20 cellular contexts compared by ENCODE assay signal in the genomic region with DNA sequence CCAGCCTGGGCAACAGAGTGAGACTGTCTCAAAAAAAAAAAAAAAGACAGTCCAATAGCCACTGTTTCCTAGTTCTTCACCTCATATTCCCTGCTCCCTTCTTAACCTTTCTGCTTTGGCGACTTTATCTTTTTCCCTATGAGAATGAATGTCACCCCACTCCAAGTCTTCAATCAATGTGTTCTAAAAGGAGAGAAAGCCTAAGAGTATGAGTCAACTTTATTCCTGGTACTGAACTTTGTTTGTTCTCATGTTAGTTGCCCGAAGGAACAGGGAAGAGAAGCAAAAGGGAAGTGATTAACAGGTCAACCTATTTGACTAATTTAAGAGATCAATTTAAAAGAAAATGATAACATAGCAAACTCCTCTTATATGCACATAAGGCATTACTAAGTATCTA. TPM values are rescaled to one million over a fixed set of nuclear protein-coding genes. Genes with fewer than 3 reads are reported as not detected.
DNase-seq lines count a peak whose midpoint lies in the region; ATAC-seq and TF ChIP-seq lines count a peak whose summit lies in the region.
"Had no signal": no experiment of that assay in that cellular context is flagged by ENCODE, and none has a peak within 500 bp of the region (broad histone marks: within the 10 kb centered on the region; RNA-seq: fewer than 3 reads in every experiment).

No MANE protein-coding gene starts in this region.

- no peaks in the 10 kb centered on the region for H3K9me3 ChIP-seq in left ventricle myocardium inferior (replicated peaks)
- no peaks in the 10 kb centered on the region for H3K9me3 ChIP-seq in gastrocnemius medialis
- no peaks in the 10 kb centered on the region for H3K9me3 ChIP-seq in body of pancreas
- H3K9me3 ChIP-seq in ovary = no peaks in the 10 kb centered on the region

- H3K27ac ChIP-seq in left ventricle myocardium inferior (replicated peaks) (peak overlapping the region; percentile 83), gastrocnemius medialis (peak overlapping the region; percentile 91 to 94 (median 94)), body of pancreas (no peak overlapping the region), ovary (no peak overlapping the region)
- H3K27ac ChIP-seq: dorsolateral prefrontal cortex, HL-60 had no signal

- intact Hi-C loops in left ventricle myocardium inferior (cut with micrococcal nuclease) (no loop called here), gastrocnemius medialis (cut with DNase I; ENCODE audit: low total_unique reads) (loop anchor here (10.0 kb wide), 1 partner anchor 789 kb away; no protein-coding TSS in a partner anchor), body of pancreas (cut with DNase I) (no loop called here), ovary (cut with DNase I) (no loop called here)

- 69 to 73% methylated on average over 2 of the region's 2 CpGs for WGBS in body of pancreas, 2 donors
- whole genome bisulfite sequencing in ovary, 3 donors = 73 to 89% (median 83%) methylated on average over 2 of the region's 2 CpGs

- H3K36me3 ChIP-seq in left ventricle myocardium inferior = no peaks in the 10 kb centered on the region
- no peaks in the 10 kb centered on the region for H3K36me3 ChIP-seq in gastrocnemius medialis
- no peaks in the 10 kb centered on the region for H3K36me3 ChIP-seq in body of pancreas (replicated peaks in 1 of 2; ENCODE audit: insufficient read depth in 1 of 2, low read depth in 2 of 2)
- no peaks in the 10 kb centered on the region for H3K36me3 ChIP-seq in ovary

- no peak for TF ChIP-seq CTCF in cardiac fibroblast (IDR thresholded peaks at IDR 0.05; ENCODE audit: low read depth, low read length)
- no peak for TF ChIP-seq CTCF in left ventricle myocardium inferior (IDR thresholded peaks at IDR 0.05; ENCODE audit: borderline replicate concordance)
- TF ChIP-seq CTCF in gastrocnemius medialis (IDR thresholded peaks at IDR 0.05 in 4 of 5, conservative IDR thresholded peaks at IDR 0.05 in 1 of 5) = no peak
- no peak for TF ChIP-seq CTCF in body of pancreas (IDR thresholded peaks at IDR 0.05)
- TF ChIP-seq CTCF in ovary (IDR thresholded peaks at IDR 0.05) = no peak

- ATAC-seq in gastrocnemius medialis (peak; percentile 63 to 78), body of pancreas (no peak)
- ATAC-seq: activated CD4-positive, CD25-positive, alpha-beta regulatory T cell treated with anti-CD3 and anti-CD28 coated beads, Interleukin-2, amount 50 U/mL, for 24 hours; K562 had no signal

- in situ Hi-C loops in gastrocnemius medialis (cut with MboI; ENCODE audit: low sequenced_read_pairs in 4 of 4) = no loop called here

- H3K4me3 ChIP-seq in cardiac fibroblast (replicated peaks in 1 of 2; ENCODE audit: low read depth in 2 of 2, low read length in 2 of 2) (no peak overlapping the region), left ventricle myocardium inferior (no peak overlapping the region), gastrocnemius medialis (no peak overlapping the region), body of pancreas (no peak overlapping the region), ovary (no peak overlapping the region)
- H3K4me3 ChIP-seq: dorsolateral prefrontal cortex, K562 had no signal

- H3K4me1 ChIP-seq in left ventricle myocardium inferior (peaks cover 92% of the 10 kb centered on the region), gastrocnemius medialis (peaks cover 63 to 86% of the 10 kb centered on the region in 2 donors), body of pancreas (peaks cover 22% of the 10 kb centered on the region), ovary (ENCODE audit: insufficient read depth) (peaks cover 1% of the 10 kb centered on the region)

- TF ChIP-seq EP300 in ovary (IDR thresholded peaks at IDR 0.05) = no peak

- no peaks in the 10 kb centered on the region for H3K27me3 ChIP-seq in left ventricle myocardium inferior (ENCODE audit: low read depth)
- H3K27me3 ChIP-seq in gastrocnemius medialis = no peaks in the 10 kb centered on the region
- no peaks in the 10 kb centered on the region for H3K27me3 ChIP-seq in body of pancreas
- no peaks in the 10 kb centered on the region for H3K27me3 ChIP-seq in ovary
- H3K27me3 ChIP-seq: dorsolateral prefrontal cortex had no signal

- TF ChIP-seq POLR2A in gastrocnemius medialis (IDR thresholded peaks at IDR 0.05) = no peak
- no peak for TF ChIP-seq POLR2A in body of pancreas (IDR thresholded peaks at IDR 0.05)
- TF ChIP-seq POLR2A in ovary (IDR thresholded peaks at IDR 0.05) = no peak

- peak; percentile 26 for DNase-seq in MV-4-11 (lab: John Stamatoyannopoulos, UW)
- peak; percentile 18 to 39 for DNase-seq in cardiac fibroblast (ENCODE audit: low read depth in 2 of 2)
- DNase-seq in left ventricle myocardium inferior = no peak
- no peak for DNase-seq in gastrocnemius medialis
- no peak for DNase-seq in body of pancreas
- DNase-seq in mesenteric fat pad (ENCODE audit: low spot score) = no peak
- DNase-seq in DMS153 (lab: John Stamatoyannopoulos, UW) = no peak
- no peak for DNase-seq in ovary
- DNase-seq: activated effector memory CD4-positive, alpha-beta T cell treated with Interleukin-2 at 50 U/mL for 16 hours; dorsolateral prefrontal cortex; foreskin fibroblast; NCI-H1417; nephron progenitor cell; SHP77 treated with DMSO at 0.1 percent for 48 hours; stimulated activated CD4-positive, alpha-beta T cell treated with anti-CD3 and anti-CD28 coated beads, Interleukin-2, amount 100 ng/mL, for 24 hours; substantia nigra; T-helper 2 cell had no signal

RNA-seq across cellular contexts. Expression of gene SLC16A1, which starts 39.9 kb away (rescaled TPM):
- total RNA-seq in left ventricle myocardium inferior = 154 TPM
- total RNA-seq in gastrocnemius medialis = 10 to 100 TPM; 26.5 to 41.6 (median 36.2) TPM
- 1 to 10 TPM; 2.9 to 3.3 TPM for total RNA-seq in body of pancreas
- total RNA-seq in mesenteric fat pad = 52.9 TPM
- 10 to 100 TPM; 11.9 to 38.8 (median 23.3) TPM for total RNA-seq in ovary
- polyA plus RNA-seq in ovary = 10 to 100 TPM; 10.3 to 38.6 TPM

Comparison
In these comparisons a context has a peak if more than half of its experiments do, and no peak if none do; other contexts are left out.
1. DNase-seq: peak in MV-4-11 (single experiment) and cardiac fibroblast (2 of 2); none in left ventricle myocardium inferior (single experiment), gastrocnemius medialis (0 of 2), body of pancreas (0 of 4), mesenteric fat pad (single experiment), DMS153 (single experiment) and ovary (0 of 5).
2. H3K27ac ChIP-seq: peak in left ventricle myocardium inferior (single experiment) and gastrocnemius medialis (4 of 4); none in body of pancreas (0 of 4) and ovary (0 of 2).